ENCODE assay signal across 24 cellular contexts in the genomic region with DNA sequence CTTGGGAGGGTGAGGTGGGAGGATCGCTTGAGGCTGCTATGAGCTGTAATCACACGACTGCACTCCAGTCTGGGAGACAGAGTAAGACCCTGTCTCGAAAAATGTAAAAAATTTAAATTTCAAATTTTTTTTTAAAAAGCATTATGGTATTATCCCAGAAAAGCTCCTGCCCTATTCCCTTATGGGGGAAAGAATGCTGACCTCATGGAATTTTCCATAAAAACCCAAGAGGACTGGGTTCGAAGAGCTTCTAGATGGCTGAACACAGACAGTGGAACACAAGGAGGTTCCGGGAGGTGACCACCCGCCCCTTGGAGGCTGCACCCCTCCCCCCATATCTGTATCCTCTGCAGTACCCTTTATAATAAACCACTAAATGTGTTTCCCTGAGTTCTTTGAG. TPM values are rescaled to one million over a fixed set of nuclear protein-coding genes. Genes with fewer than 3 reads are reported as not detected.
"Had no signal": no experiment of that assay in that cellular context is flagged by ENCODE, and none has a peak within 500 bp of the region (broad histone marks: within the 10 kb centered on the region; RNA-seq: fewer than 3 reads in every experiment).

No MANE protein-coding gene starts in this region.

- ATAC-seq: activated CD8-positive, alpha-beta memory T cell treated with anti-CD3 and anti-CD28 coated beads, Interleukin-2, amount 10 ng/mL, durations not matched to agents 7 days and 5 days; activated T-helper 17 cell treated with anti-CD3 and anti-CD28 coated beads, Interleukin-2, amount 50 U/mL, for 72 hours; T-helper 17 cell had no signal

- FAIRE-seq: astrocyte, RCC 7860 had no signal

- DNase-seq: activated B cell treated with CpG ODN at 0.5 μM for 24 hours; activated CD4-positive, alpha-beta T cell treated with anti-CD3 and anti-CD28 coated beads for 1 hour; activated CD4-positive, alpha-beta T cell treated with anti-CD3 and anti-CD28 coated beads, Interleukin-2, amount 10 ng/mL, durations not matched to agents 24 days and 14 days; activated CD4-positive, alpha-beta T cell treated with anti-CD3 and anti-CD28 coated beads, Interleukin-2, amount 50 U/mL, for 48 hours; activated CD8-positive, alpha-beta memory T cell treated with anti-CD3 and anti-CD28 coated beads, Interleukin-2, amount 10 ng/mL, durations not matched to agents 7 days and 5 days; activated naive CD4-positive, alpha-beta T cell treated with anti-CD3 and anti-CD28 coated beads, Interleukin-2, amount 50 U/mL, for 16 hours; activated T-cell treated with anti-CD3 and anti-CD28 coated beads, Interleukin-2, amount 50 U/mL, for 48 hours; amniotic stem cell; Kasumi-1; KBM-7; NCI-H1105; NCI-H1436; NCI-H1694 treated with DMSO at 0.1 percent for 48 hours; NCI-H2029 treated with DMSO at 0.1 percent for 48 hours; NCI-H345; NCI-H510A; NCI-H69; SHP77 treated with DMSO at 0.1 percent for 48 hours; T-helper 17 cell; T-helper 9 cell had no signal

RNA-seq across cellular contexts. Expression of a gene that starts 26.9 kb away (rescaled TPM):
- total RNA-seq: activated B cell treated with CpG ODN at 0.5 μM for 24 hours; activated CD4-positive, alpha-beta T cell treated with anti-CD3 and anti-CD28 coated beads, Interleukin-2, amount 10 ng/mL, durations not matched to agents 24 days and 14 days; activated CD8-positive, alpha-beta memory T cell treated with anti-CD3 and anti-CD28 coated beads, Interleukin-2, amount 10 ng/mL, durations not matched to agents 7 days and 5 days; activated T-helper 17 cell treated with anti-CD3 and anti-CD28 coated beads, Interleukin-2, amount 50 U/mL, for 72 hours; astrocyte; MCF 10A; T-helper 17 cell had no signal
